ENCODE assay signal across 15 cellular contexts in genomic region chr18:55511277-55511676, GRCh38.
DNase-seq lines count a peak whose midpoint lies in the region; ATAC-seq and TF ChIP-seq lines count a peak whose summit lies in the region.
"Had no signal": no experiment of that assay in that cellular context is flagged by ENCODE, and none has a peak within 500 bp of the region (broad histone marks: within the 10 kb centered on the region; RNA-seq: fewer than 3 reads in every experiment).

No MANE protein-coding gene starts in this region.

- H3K9ac ChIP-seq in BLaER1 (peak overlapping the region; percentile 85), OCI-LY1 (ENCODE audit: low read length) (peak overlapping the region; percentile 29; the same call in 1 of the 2 replicates)

- no peaks in the 10 kb centered on the region for H3K9me2 ChIP-seq in OCI-LY1 (ENCODE audit: low read depth, low read length)

- H3K27ac ChIP-seq in BLaER1 (peak overlapping the region; percentile 94), OCI-LY1 (ENCODE audit: low read depth, low read length, poor library complexity, severe bottlenecking) (peak overlapping the region; percentile 78), esophagus squamous epithelium (peak overlapping the region in 3 of 4 donors; percentile 75 to 80 (median 79)), sigmoid colon (peak overlapping the region in 3 of 4 donors; percentile 38 to 65 (median 58))

- H3K4me1 ChIP-seq in BLaER1 (peaks cover 86% of the 10 kb centered on the region), OCI-LY1 (ENCODE audit: insufficient read depth, low read length, severe bottlenecking) (peaks cover 93% of the 10 kb centered on the region), esophagus squamous epithelium (peaks cover 0 to 18% (median 8%) of the 10 kb centered on the region in 3 donors), sigmoid colon (peaks cover 0 to 16% (median 9%) of the 10 kb centered on the region in 4 donors)

- H3K27me3 ChIP-seq in BLaER1: no peaks in the 10 kb centered on the region
- no peaks in the 10 kb centered on the region for H3K27me3 ChIP-seq in OCI-LY1 (ENCODE audit: insufficient read depth, low read length)
- H3K27me3 ChIP-seq in esophagus squamous epithelium: no peaks in the 10 kb centered on the region
- no peaks in the 10 kb centered on the region for H3K27me3 ChIP-seq in sigmoid colon

- H3F3A ChIP-seq in OCI-LY1 (ENCODE audit: insufficient read depth, low read length): no peaks in the 10 kb centered on the region

- ATAC-seq in HG02623 (IDR thresholded peaks at IDR 0.05; ENCODE audit: unreplicated experiment): no peak

- DNase-seq in esophagus squamous epithelium (lab: John Stamatoyannopoulos, UW) (no peak), sigmoid colon (no peak), globus pallidus (ENCODE audit: low spot score) (no peak), islet precursor cell (no peak), SW 1271 (lab: John Stamatoyannopoulos, UW) (no peak)
- DNase-seq: activated CD8-positive, alpha-beta memory T cell treated with anti-CD3 and anti-CD28 coated beads for 24 hours; hippocampal formation; Kasumi-1; NCI-H2029; NCI-H748 treated with DMSO at 0.1 percent for 48 hours; nucleus accumbens had no signal

- TF ChIP-seq POLR2A in esophagus squamous epithelium (IDR thresholded peaks at IDR 0.05) (no peak), sigmoid colon (IDR thresholded peaks at IDR 0.05) (no peak)

- intact Hi-C loops in esophagus squamous epithelium (cut with DNase I): no loop called here
- intact Hi-C loops in sigmoid colon (cut with DNase I): no loop called here

- no peak for TF ChIP-seq EP300 in sigmoid colon (IDR thresholded peaks at IDR 0.05)

- H3K4me2 ChIP-seq in BLaER1 (peak overlapping the region; percentile 94), OCI-LY1 (ENCODE audit: low read length) (peak overlapping the region; percentile 60)

- peak overlapping the region; percentile 62 for H3K4me3 ChIP-seq in BLaER1
- H3K4me3 ChIP-seq in OCI-LY1 (ENCODE audit: low read depth, low read length, poor library complexity, severe bottlenecking): peak overlapping the region; percentile 19
- peak overlapping the region in 1 of 4 donors; percentile 50 for H3K4me3 ChIP-seq in esophagus squamous epithelium
- no peak overlapping the region for H3K4me3 ChIP-seq in sigmoid colon
- H3K4me3 ChIP-seq: lung had no signal

- H3K79me2 ChIP-seq in OCI-LY1 (ENCODE audit: insufficient read depth, low read length): peaks cover 37% of the 10 kb centered on the region

- H3K36me3 ChIP-seq in BLaER1 (peaks cover 13% of the 10 kb centered on the region), OCI-LY1 (ENCODE audit: insufficient read depth, low read length) (no peaks in the 10 kb centered on the region), esophagus squamous epithelium (no peaks in the 10 kb centered on the region), sigmoid colon (no peaks in the 10 kb centered on the region)

- H2AFZ ChIP-seq in OCI-LY1 (ENCODE audit: low read length): no peak overlapping the region

- H3K9me3 ChIP-seq in BLaER1 (peaks cover 4% of the 10 kb centered on the region; the same call in 1 of the 2 replicates), OCI-LY1 (ENCODE audit: low read length) (no peaks in the 10 kb centered on the region), esophagus squamous epithelium (no peaks in the 10 kb centered on the region), sigmoid colon (no peaks in the 10 kb centered on the region)

- no peaks in the 10 kb centered on the region for H4K20me1 ChIP-seq in BLaER1
- H4K20me1 ChIP-seq in OCI-LY1 (ENCODE audit: insufficient read depth, low read length): no peaks in the 10 kb centered on the region

- TF ChIP-seq CTCF in OCI-LY1 (IDR thresholded peaks at IDR 0.05; ENCODE audit: low read length) (no peak), esophagus squamous epithelium (IDR thresholded peaks at IDR 0.05) (no peak), sigmoid colon (IDR thresholded peaks at IDR 0.05) (no peak)

Comparison
In these comparisons a context has a peak if more than half of its experiments do, and no peak if none do; other contexts are left out.
1. H3K4me3 ChIP-seq: peak in BLaER1 (single experiment) and OCI-LY1 (single experiment); none in sigmoid colon (0 of 4).
2. Peak in every context shown above with its lines, with median percentiles within 50 percentile points of each other: H3K27ac ChIP-seq.